ENCODE assay signal across 15 cellular contexts in the genomic region with DNA sequence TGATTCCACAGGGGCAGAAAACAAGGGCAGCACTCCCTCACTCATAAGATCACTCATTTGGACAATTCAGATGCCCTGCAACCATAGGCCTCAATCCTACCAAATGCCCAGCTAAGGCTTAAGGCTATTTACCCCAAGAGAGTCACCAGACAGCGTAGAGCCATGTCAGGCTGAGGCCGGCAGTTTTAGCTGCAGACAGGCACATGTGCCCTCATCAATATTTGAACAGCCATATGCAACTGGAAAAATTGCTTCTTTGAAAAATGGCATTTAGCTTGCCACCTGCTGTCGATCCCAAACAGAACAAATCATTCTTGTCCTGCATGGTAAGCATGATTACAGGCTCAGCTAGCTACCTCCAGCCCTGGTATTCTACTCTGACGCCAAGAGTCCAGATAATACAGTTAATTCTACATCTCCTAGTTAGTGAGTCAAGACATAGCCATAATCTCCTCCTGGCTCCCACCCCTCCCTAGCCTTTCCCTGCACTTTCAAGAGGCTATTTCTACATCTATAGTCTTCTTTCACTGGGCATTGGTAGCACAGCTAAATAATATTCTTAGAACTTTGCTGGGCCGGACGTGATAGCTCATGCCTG. TPM values are rescaled to one million over a fixed set of nuclear protein-coding genes. Genes with fewer than 3 reads are reported as not detected.
DNase-seq lines count a peak whose midpoint lies in the region; FAIRE-seq and TF ChIP-seq lines count a peak whose summit lies in the region.
"Had no signal": no experiment of that assay in that cellular context is flagged by ENCODE, and none has a peak within 500 bp of the region (broad histone marks: within the 10 kb centered on the region; RNA-seq: fewer than 3 reads in every experiment).

No MANE protein-coding gene starts in this region.

- no peaks in the 10 kb centered on the region for H3K27me3 ChIP-seq in GM23248 (replicated peaks; ENCODE audit: insufficient read depth)
- H3K27me3 ChIP-seq in fibroblast of lung (ENCODE audit: control insufficient read depth, insufficient read depth, low read length), result no peaks in the 10 kb centered on the region
- H3K27me3 ChIP-seq in small intestine (ENCODE audit: control insufficient read depth in 2 of 2, insufficient read depth in 2 of 2, low read length in 2 of 2), result no peaks in the 10 kb centered on the region
- H3K27me3 ChIP-seq: foreskin keratinocyte had no signal

- FAIRE-seq in RCC 7860 (lab: Jason Lieb, UNC) (peak; percentile 80), small intestine (lab: Jason Lieb, UNC) (no peak)
- FAIRE-seq: colon had no signal

- H3K4me2 ChIP-seq in GM23248 (ENCODE audit: unreplicated experiment) (no peak overlapping the region), fibroblast of lung (ENCODE audit: extremely low read depth, insufficient read depth, low read length) (no peak overlapping the region)

- H3K4me1 ChIP-seq in GM23248 (ENCODE audit: insufficient read depth), result peaks cover 81% of the 10 kb centered on the region
- peaks cover 27% of the 10 kb centered on the region for H3K4me1 ChIP-seq in fibroblast of lung (ENCODE audit: control insufficient read depth, extremely low read depth, insufficient read depth, low read length)
- H3K4me1 ChIP-seq in small intestine (ENCODE audit: control insufficient read depth in 2 of 2, insufficient read depth in 1 of 2, low read depth in 1 of 2, low read length in 1 of 2), result peaks cover 9 to 28% of the 10 kb centered on the region in 2 donors

- H2AFZ ChIP-seq in GM23248, result no peak overlapping the region
- no peak overlapping the region for H2AFZ ChIP-seq in fibroblast of lung (ENCODE audit: low read length)

- TF ChIP-seq CTCF in fibroblast of lung (conservative IDR thresholded peaks at IDR 0.05 in 1 of 2, IDR thresholded peaks at IDR 0.05 in 1 of 2; ENCODE audit: low read depth in 1 of 2, low read length in 2 of 2), result no peak

- H3K4me3 ChIP-seq in GM23248, result no peak overlapping the region
- no peak overlapping the region for H3K4me3 ChIP-seq in fibroblast of lung (replicated peaks in 1 of 4; ENCODE audit: control extremely low read depth in 1 of 4, insufficient read depth in 1 of 4, low read depth in 3 of 4, low read length in 4 of 4)
- H3K4me3 ChIP-seq in small intestine (ENCODE audit: low read depth in 1 of 2, low read length in 2 of 2), result no peak overlapping the region

- in situ Hi-C loops in GM23248 (cut with MboI), result no loop called here

- H3F3A ChIP-seq in GM23248 (ENCODE audit: insufficient read depth), result peaks cover 86% of the 10 kb centered on the region

- peaks cover 97% of the 10 kb centered on the region for H3K79me2 ChIP-seq in GM23248 (ENCODE audit: insufficient read depth)
- H3K79me2 ChIP-seq in fibroblast of lung (ENCODE audit: control insufficient read depth, insufficient read depth, low read length), result peaks cover 73% of the 10 kb centered on the region

- DNase-seq in GM23248 (no peak), RCC 7860 (ENCODE audit: low spot score) (peak; percentile 73), fibroblast of lung (ENCODE audit: low read depth in 2 of 2) (no peak), renal cortical epithelial cell (ENCODE audit: low read depth) (peak; percentile 78), small intestine (no peak), NCI-H82 treated with DMSO at 0.1 percent for 48 hours (lab: John Stamatoyannopoulos, UW; ENCODE audit: unreplicated experiment) (no peak), medulla oblongata (ENCODE audit: extremely low spot score) (no peak)
- no peak for DNase-seq in activated CD4-positive, alpha-beta T cell treated with anti-CD3 and anti-CD28 coated beads for 4 hours
- DNase-seq: activated naive CD4-positive, alpha-beta T cell treated with anti-CD3 and anti-CD28 coated beads, Interleukin-2, amount 10 ng/mL, durations not matched to agents 7 days and 5 days; foreskin keratinocyte; KBM-7; left cardiac atrium; NCI-H1694 treated with DMSO at 0.1 percent for 48 hours; T-helper 2 cell had no signal

- H3K9ac ChIP-seq in GM23248, result no peak overlapping the region
- no peak overlapping the region for H3K9ac ChIP-seq in fibroblast of lung (ENCODE audit: insufficient read depth, low read length)

- WGBS in GM23248 (ENCODE audit: low coverage in 1 of 2, low lambda C conversion rate in 2 of 2, missing lambda C conversion rate in 2 of 2), 2 experiments, result 87 to 90% methylated on average over 6 of the region's 6 CpGs
- 89 to 94% (median 89%) methylated on average over 6 of the region's 6 CpGs for WGBS in small intestine, 3 donors

- H4K20me1 ChIP-seq in GM23248 (ENCODE audit: insufficient read depth), result no peaks in the 10 kb centered on the region
- H4K20me1 ChIP-seq in fibroblast of lung (ENCODE audit: control insufficient read depth, extremely low read depth, insufficient read depth, low read length), result no peaks in the 10 kb centered on the region

- H3K36me3 ChIP-seq in GM23248 (ENCODE audit: low read depth) (no peaks in the 10 kb centered on the region), fibroblast of lung (ENCODE audit: control insufficient read depth, insufficient read depth, low read length) (no peaks in the 10 kb centered on the region), small intestine (ENCODE audit: control insufficient read depth in 2 of 2, insufficient read depth in 2 of 2, low read length in 2 of 2) (peaks cover 0 to 3% of the 10 kb centered on the region in 2 donors)

- H3K9me3 ChIP-seq in GM23248 (ENCODE audit: low read depth), result no peaks in the 10 kb centered on the region
- H3K9me3 ChIP-seq in fibroblast of lung (ENCODE audit: control insufficient read depth, insufficient read depth, low read depth, low read length), result no peaks in the 10 kb centered on the region
- H3K9me3 ChIP-seq in small intestine (ENCODE audit: control insufficient read depth, low read depth), result no peaks in the 10 kb centered on the region

- no peaks in the 10 kb centered on the region for H3K9me2 ChIP-seq in GM23248 (ENCODE audit: insufficient read depth)

- peak overlapping the region; percentile 94 for H3K27ac ChIP-seq in GM23248
- peak overlapping the region; percentile 1 for H3K27ac ChIP-seq in fibroblast of lung (ENCODE audit: insufficient read depth, low read length)
- H3K27ac ChIP-seq in small intestine (ENCODE audit: low read depth in 1 of 2, low read length in 1 of 2), result peak overlapping the region in 1 of 2 donors; percentile 9
- H3K27ac ChIP-seq: foreskin keratinocyte had no signal

RNA-seq across cellular contexts. Expression of a gene that starts 7.7 kb away (rescaled TPM):
- total RNA-seq in GM23248 (2014; rRNA removed; shearing (Covaris generic)), result 43.7 and 67.9 TPM in 2 replicates
- polyA plus RNA-seq in GM23248 (2016; fragmentation: Nextera tagmentation; extraction: Ambion mirVana) (49.7 and 53.7 TPM in 2 replicates), fibroblast of lung (57.9 and 63.7 TPM in 2 replicates), small intestine (10 to 100 TPM in 2 of 3 donors, 1 to 10 TPM in 1; 8.9 to 11.7 (median 11.0) TPM)
- total RNA-seq in fibroblast of lung (12.6 and 39.3 TPM in 2 replicates), renal cortical epithelial cell (17.0 and 30.1 TPM in 2 replicates)
- 37.1 and 49.5 TPM in 2 replicates for polyA plus RNA-seq in fibroblast of lung (2012)
- polyA minus RNA-seq in fibroblast of lung (ENCODE audit: low replicate concordance), result 96.9 and 155 TPM in 2 replicates

Comparison
In these comparisons a context has a peak if more than half of its experiments do, and no peak if none do; other contexts are left out.
1. DNase-seq: peak in RCC 7860 (single experiment) and renal cortical epithelial cell (single experiment); none in GM23248 (single experiment), fibroblast of lung (0 of 2), small intestine (single experiment), activated CD4-positive, alpha-beta T cell treated with anti-CD3 and anti-CD28 coated beads for 4 hours (0 of 2), NCI-H82 treated with DMSO at 0.1 percent for 48 hours (single experiment) and medulla oblongata (single experiment).